8 cellular contexts compared by ENCODE assay signal in genomic region chr9:32350682-32351081, GRCh38. TPM values are rescaled to one million over a fixed set of nuclear protein-coding genes. Genes with fewer than 3 reads are reported as not detected.
DNase-seq lines count a peak whose midpoint lies in the region; ATAC-seq, FAIRE-seq and TF ChIP-seq lines count a peak whose summit lies in the region.

No MANE protein-coding gene starts in this region.

- no peak overlapping the region for H3K4me2 ChIP-seq in endothelial cell of umbilical vein (ENCODE audit: insufficient read depth, low read length)

- H3K4me3 ChIP-seq in endothelial cell of umbilical vein (replicated peaks in 1 of 3; ENCODE audit: insufficient read depth in 1 of 3, low read depth in 1 of 3, low read length in 3 of 3) (no peak overlapping the region), thoracic aorta (no peak overlapping the region)

- no peak for FAIRE-seq in endothelial cell of umbilical vein (lab: Jason Lieb, UNC)

- H3K9ac ChIP-seq in endothelial cell of umbilical vein (replicated peaks; ENCODE audit: extremely low read depth, insufficient read depth, low read length) = no peak overlapping the region

- H3K79me2 ChIP-seq in endothelial cell of umbilical vein (ENCODE audit: control insufficient read depth, insufficient read depth, low read length) = no peaks in the 10 kb centered on the region

- intact Hi-C loops in endothelial cell of umbilical vein (cut with micrococcal nuclease) = loop anchor here (5.0 kb wide), 1 partner anchor 1228 kb away; no protein-coding TSS in a partner anchor

- no peaks in the 10 kb centered on the region for H3K9me1 ChIP-seq in endothelial cell of umbilical vein (replicated peaks; ENCODE audit: control insufficient read depth, extremely low read depth, insufficient read depth, low read length)

- dilution Hi-C loops in endothelial cell of umbilical vein (cut with MboI; ENCODE audit: extremely low pct_ligation_motif_present, low sequenced_read_pairs) = no loop called here

- CTCF ChIA-PET in endothelial cell of umbilical vein (lab: Charles Lee) = interaction anchor here (0.7 to 0.9 kb wide), 2 partner anchors 11 to 12 kb away, joined by 3 read pairs; no protein-coding TSS in a partner anchor

- no peaks in the 10 kb centered on the region for H3K36me3 ChIP-seq in endothelial cell of umbilical vein (ENCODE audit: control insufficient read depth in 2 of 2, extremely low read depth in 1 of 2, insufficient read depth in 2 of 2, low read length in 2 of 2)
- H3K36me3 ChIP-seq in thoracic aorta = no peaks in the 10 kb centered on the region

- TF ChIP-seq CTCF in endothelial cell of umbilical vein (IDR thresholded peaks at IDR 0.05; ENCODE audit: extremely low read depth in 1 of 2, insufficient read depth in 1 of 2, low read depth in 1 of 2, low read length in 2 of 2) = no peak
- TF ChIP-seq CTCF in thoracic aorta (IDR thresholded peaks at IDR 0.05) = peak; percentile 9

- POLR2A ChIA-PET in endothelial cell of umbilical vein (lab: Charles Lee) = no interaction called here

- no peaks in the 10 kb centered on the region for H4K20me1 ChIP-seq in endothelial cell of umbilical vein (replicated peaks; ENCODE audit: control insufficient read depth, extremely low read depth, insufficient read depth, low read length)

- H3K27ac ChIP-seq in endothelial cell of umbilical vein (ENCODE audit: insufficient read depth, low read depth, low read length) (no peak overlapping the region), thoracic aorta (no peak overlapping the region)

- BruUV-seq in endothelial cell of umbilical vein (replicated peaks; lab: Mats Ljungman, UMichigan) = no TSS peak

- H3K27me3 ChIP-seq in endothelial cell of umbilical vein (ENCODE audit: control insufficient read depth in 2 of 2, insufficient read depth in 2 of 2, low read length in 2 of 2) = peaks cover 2 to 3% of the 10 kb centered on the region in 2 experiments
- no peaks in the 10 kb centered on the region for H3K27me3 ChIP-seq in thoracic aorta (replicated peaks; ENCODE audit: insufficient read depth)

- H3K9me3 ChIP-seq in endothelial cell of umbilical vein (replicated peaks; ENCODE audit: control insufficient read depth, insufficient read depth, low read length) = no peaks in the 10 kb centered on the region
- no peaks in the 10 kb centered on the region for H3K9me3 ChIP-seq in thoracic aorta

- no peak overlapping the region for H2AFZ ChIP-seq in endothelial cell of umbilical vein (ENCODE audit: low read depth, low read length)

- ATAC-seq in thoracic aorta (ENCODE audit: insufficient number of reproducible peaks, low FRiP score, low read depth) = no peak
- no peak for ATAC-seq in HG03108 (IDR thresholded peaks at IDR 0.05; ENCODE audit: unreplicated experiment)
- no peak for ATAC-seq in HG02571 (IDR thresholded peaks at IDR 0.05; ENCODE audit: unreplicated experiment)

- no peak for TF ChIP-seq POLR2A in endothelial cell of umbilical vein (IDR thresholded peaks at IDR 0.05; ENCODE audit: low read depth, low read length)

- DNase-seq in SKM-1 (lab: John Stamatoyannopoulos, UW; ENCODE audit: unreplicated experiment) = peak; percentile 12
- DNase-seq in SKM-1 treated with dmso at 0.1 percent for 144 hours (lab: John Stamatoyannopoulos, UW; ENCODE audit: unreplicated experiment) = no peak
- peak; percentile 52 for DNase-seq in NCI-H69 (lab: John Stamatoyannopoulos, UW)
- DNase-seq in endothelial cell of umbilical vein (ENCODE audit: low read depth, low spot score) = peak; percentile 26
- DNase-seq in thoracic aorta (ENCODE audit: low spot score) = no peak
- DNase-seq in germinal center (ENCODE audit: low spot score) = no peak

- H3K4me1 ChIP-seq in endothelial cell of umbilical vein (ENCODE audit: control insufficient read depth, extremely low read depth, insufficient read depth, low read length) = no peaks in the 10 kb centered on the region
- H3K4me1 ChIP-seq in thoracic aorta (ENCODE audit: control insufficient read depth in 1 of 2, low read depth in 2 of 2) = no peaks in the 10 kb centered on the region

TF ChIP-seq in endothelial cell of umbilical vein, 7 proteins besides CTCF, POLR2A, EP300 and RAD21:
- TF ChIP-seq GATA2 (IDR thresholded peaks at IDR 0.05; ENCODE audit: insufficient read depth, insufficient read length, low read depth, low read length) = no peak

RNA-seq across cellular contexts. Expression of gene ACO1, which starts 33.8 kb away (rescaled TPM):
- 54.1 and 56.9 TPM in 2 replicates for total RNA-seq in endothelial cell of umbilical vein
- 45.7 and 51.6 TPM in 2 replicates for polyA plus RNA-seq in endothelial cell of umbilical vein
- 54.8 and 58.8 TPM in 2 replicates for polyA plus RNA-seq in endothelial cell of umbilical vein (2011; cell fraction: cytosol; rRNA removed)
- 49.0 and 57.5 TPM in 2 replicates for polyA plus RNA-seq in endothelial cell of umbilical vein (2011; cell fraction: nucleus; rRNA removed)
- 59.5 and 79.4 TPM in 2 replicates for polyA plus RNA-seq in endothelial cell of umbilical vein (2012)
- 86.8 and 92.0 TPM in 2 replicates for polyA minus RNA-seq in endothelial cell of umbilical vein
- polyA minus RNA-seq in endothelial cell of umbilical vein (2011; cell fraction: cytosol; rRNA and poly(A)+ RNA removed) = 13.4 TPM
- 31.6 and 44.5 TPM in 2 replicates for polyA minus RNA-seq in endothelial cell of umbilical vein (2011; cell fraction: nucleus; rRNA and poly(A)+ RNA removed)
- 10 to 100 TPM; 28.6 to 32.9 TPM for total RNA-seq in thoracic aorta

Comparison
In these comparisons a context has a peak if more than half of its experiments do, and no peak if none do; other contexts are left out.
1. DNase-seq: peak in SKM-1 (single experiment), NCI-H69 (single experiment) and endothelial cell of umbilical vein (single experiment); none in SKM-1 treated with dmso at 0.1 percent for 144 hours (single experiment), thoracic aorta (single experiment) and germinal center (single experiment).